Comparison of ENCODE assay signal across 2 cellular contexts in genomic region chr9:134289241-134289875, GRCh38.
TF ChIP-seq lines count a peak whose summit lies in the region.

No MANE protein-coding gene starts in this region.

TF ChIP-seq in SK-N-SH, 30 proteins besides CTCF, POLR2A, EP300 and RAD21:
- TF ChIP-seq NFIC (IDR thresholded peaks at IDR 0.05; ENCODE audit: borderline replicate concordance) (no peak), MXI1 (IDR thresholded peaks at IDR 0.05; ENCODE audit: low read depth, low read length) (no peak), FOXM1 (IDR thresholded peaks at IDR 0.05; ENCODE audit: low read depth) (no peak), GATA2 (CRISPR knock-in tag; IDR thresholded peaks at IDR 0.05) (no peak), JUND (IDR thresholded peaks at IDR 0.05) (no peak)

TF ChIP-seq in SK-N-SH treated with all-trans-retinoic acid at 6 μM for 48 hours, 23 proteins besides CTCF, POLR2A, EP300 and RAD21:
- no peak for TF ChIP-seq ARNTL (CRISPR knock-in tag; IDR thresholded peaks at IDR 0.05; ENCODE audit: borderline replicate concordance, low read depth)
- no peak for TF ChIP-seq ZNF70 (CRISPR knock-in tag; IDR thresholded peaks at IDR 0.05)
- no peak for TF ChIP-seq BACH2 (CRISPR knock-in tag; IDR thresholded peaks at IDR 0.05; ENCODE audit: borderline replicate concordance)
